ENCODE assay signal across 20 cellular contexts in the genomic region with DNA sequence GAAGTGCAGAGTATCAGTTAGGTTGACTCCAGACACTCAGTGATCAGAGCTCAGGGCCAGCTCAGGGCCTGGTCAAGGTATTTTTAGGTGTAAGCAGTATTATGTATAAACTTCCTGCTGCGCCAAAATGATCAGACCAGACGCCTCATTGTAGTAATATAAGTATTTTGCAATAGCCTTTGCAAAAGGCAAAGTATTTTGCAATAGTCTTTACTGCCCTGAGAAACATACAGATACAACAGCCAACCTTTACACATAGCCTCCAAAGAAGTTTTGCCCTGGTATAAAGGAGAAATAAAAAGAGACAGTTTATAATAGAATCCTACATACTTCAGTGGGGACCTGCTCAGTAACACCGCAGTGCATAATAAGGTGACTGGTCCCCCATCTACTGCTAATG.
"Had no signal": no experiment of that assay in that cellular context is flagged by ENCODE, and none has a peak within 500 bp of the region (broad histone marks: within the 10 kb centered on the region; RNA-seq: fewer than 3 reads in every experiment).

No MANE protein-coding gene starts in this region.

- H3K4me3 ChIP-seq: esophagus muscularis mucosa, gastrocnemius medialis, heart right ventricle, sigmoid colon, skin epidermis, testis, tibial nerve, upper lobe of right lung had no signal

- H3K27ac ChIP-seq: epithelial cell of prostate, esophagus muscularis mucosa, gastrocnemius medialis, heart right ventricle, sigmoid colon, skin epidermis, testis, tibial nerve, upper lobe of right lung had no signal

- H3K9me3 ChIP-seq: esophagus muscularis mucosa, gastrocnemius medialis, heart right ventricle, sigmoid colon, testis, upper lobe of right lung had no signal

- H3K27me3 ChIP-seq: gastrocnemius medialis, sigmoid colon, testis, tibial nerve, upper lobe of right lung had no signal

- H3K4me1 ChIP-seq: esophagus muscularis mucosa, gastrocnemius medialis, heart right ventricle, sigmoid colon, testis, tibial nerve, upper lobe of right lung had no signal

- H3K36me3 ChIP-seq: esophagus muscularis mucosa, gastrocnemius medialis, heart right ventricle, sigmoid colon, tibial nerve, upper lobe of right lung had no signal

- DNase-seq: effector memory CD8-positive, alpha-beta T cell; gastrocnemius medialis; heart right ventricle; hypothalamus; kidney glomerular epithelial cell; mammary epithelial cell; naive thymus-derived CD4-positive, alpha-beta T cell; nephron progenitor cell; sigmoid colon; stimulated activated CD4-positive, alpha-beta T cell treated with anti-CD3 and anti-CD28 coated beads, Interleukin-2, amount 100 ng/mL, for 24 hours; stimulated activated CD4-positive, alpha-beta T cell treated with anti-CD3 and anti-CD28 coated beads, Interleukin-4, amount 100 ng/mL, for 4 hours; stimulated activated naive B cell treated with anti-CD40 and anti-IgM and Interleukin-4, amounts not matched to agents 10 μg/mL and 1 μg/mL and 100 μg/mL, for 72 hours; stimulated activated naive CD8-positive, alpha-beta T cell treated with anti-CD3 and anti-CD28 coated beads, Interleukin-15, amount 100 ng/mL, for 72 hours; testis; upper lobe of right lung had no signal

- ATAC-seq: effector memory CD8-positive, alpha-beta T cell; gastrocnemius medialis; heart right ventricle; left lobe of liver; naive thymus-derived CD4-positive, alpha-beta T cell; stimulated activated naive B cell treated with anti-CD40 and anti-IgM and Interleukin-4, amounts not matched to agents 10 μg/mL and 1 μg/mL and 100 μg/mL, for 72 hours; stimulated activated naive CD8-positive, alpha-beta T cell treated with anti-CD3 and anti-CD28 coated beads, Interleukin-15, amount 100 ng/mL, for 72 hours; upper lobe of right lung had no signal
